ENCODE assay signal across 17 cellular contexts in genomic region chr18:12140866-12141265, GRCh38. TPM values are rescaled to one million over a fixed set of nuclear protein-coding genes. Genes with fewer than 3 reads are reported as not detected.
"Had no signal": no experiment of that assay in that cellular context is flagged by ENCODE, and none has a peak within 500 bp of the region (broad histone marks: within the 10 kb centered on the region; RNA-seq: fewer than 3 reads in every experiment).

No MANE protein-coding gene starts in this region.

RNA-seq across cellular contexts. Expression of gene ANKRD62, which starts 47.2 kb away (rescaled TPM):
- total RNA-seq: activated naive CD4-positive, alpha-beta T cell treated with anti-CD3 and anti-CD28 coated beads for 36 hours; activated naive CD4-positive, alpha-beta T cell treated with anti-CD3 and anti-CD28 coated beads, Interleukin-2, amount 50 U/mL, for 72 hours; activated naive CD8-positive, alpha-beta T cell treated with anti-CD3 and anti-CD28 coated beads for 36 hours; activated naive CD8-positive, alpha-beta T cell treated with anti-CD3 and anti-CD28 coated beads, Interleukin-2, amount 10 ng/mL, durations not matched to agents 7 days and 5 days; activated T-cell treated with anti-CD3 and anti-CD28 coated beads, Interleukin-2, amount 50 U/mL, for 4 hours; activated T-cell treated with anti-CD3 and anti-CD28 coated beads, Interleukin-2, amount 50 U/mL, for 72 hours; activated T-helper 1 cell treated with anti-CD3 and anti-CD28 coated beads, Interleukin-12 subunit alpha, Interleukin-12 subunit beta, Interleukin-2, Interleukin-4 antibody, amounts not matched to agents 30 ng/mL and 10 ng/mL and 1 ng/mL, durations not matched to agents 14 hours and 24 hours and 36 hours; activated T-helper 17 cell treated with anti-CD3 and anti-CD28 coated beads, Interleukin-2, amount 50 U/mL, for 72 hours; activated T-helper 2 cell treated with anti-CD3 and anti-CD28 coated beads, Interferon-gamma antibody, Interleukin-2, Interleukin-4, amounts not matched to agents 10 μg/mL and 5 μg/mL and 100 μg/mL, durations not matched to agents 14 hours and 24 hours and 36 hours; adrenal gland; aorta; ascending aorta; astrocyte; breast epithelium; cardiac muscle cell; cardiac septum; chondrocyte had no signal
- polyA plus RNA-seq: adrenal gland, aorta, cardiac muscle cell had no signal
